ENCODE assay signal across 8 cellular contexts in the genomic region with DNA sequence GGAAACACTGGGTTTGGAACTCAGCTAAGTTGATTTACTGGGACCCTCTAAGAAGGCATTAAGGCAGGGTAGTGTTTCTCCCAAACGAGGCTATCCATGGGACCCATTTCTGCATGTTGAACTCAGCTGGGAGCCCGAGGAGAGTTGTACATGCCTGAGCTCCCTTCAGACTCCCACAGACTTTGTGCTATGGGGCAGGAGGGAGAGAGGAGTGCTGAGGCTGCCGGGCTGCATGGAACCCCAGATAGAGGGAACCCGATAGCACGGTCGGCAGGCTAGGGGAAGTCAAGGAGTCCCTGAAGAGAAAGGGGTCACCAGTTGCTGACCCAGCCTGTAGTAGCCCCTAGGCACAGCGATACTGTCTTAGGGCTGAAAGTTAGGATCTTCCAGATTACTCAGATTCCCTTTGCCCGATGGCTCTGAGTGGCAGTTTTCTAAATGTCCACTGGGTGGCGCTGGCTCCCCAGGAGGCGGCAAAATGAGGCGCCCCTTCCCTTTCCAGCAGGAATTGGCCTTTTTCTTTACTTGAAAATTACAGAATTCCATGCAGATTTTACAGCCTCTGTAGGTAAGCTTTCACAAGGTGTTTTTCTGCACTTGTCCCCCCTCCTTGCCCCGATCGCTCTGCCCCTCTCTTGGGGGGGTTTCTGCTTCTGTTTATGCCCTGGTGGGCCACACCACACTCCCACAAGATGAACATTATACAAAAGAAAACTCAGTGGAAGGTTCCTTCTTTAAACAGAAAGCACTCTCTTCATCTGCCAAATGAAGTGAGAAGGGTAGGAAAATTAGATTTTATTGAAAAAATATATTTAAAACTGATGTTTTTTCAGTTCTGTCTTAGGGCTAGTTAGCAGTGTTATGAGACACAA. TPM values are rescaled to one million over a fixed set of nuclear protein-coding genes. Genes with fewer than 3 reads are reported as not detected.
DNase-seq lines count a peak whose midpoint lies in the region; FAIRE-seq and TF ChIP-seq lines count a peak whose summit lies in the region.

No MANE protein-coding gene starts in this region.

- H3K4me3 ChIP-seq in vagina: no peak overlapping the region

- H3K4me1 Mint-ChIP-seq in Calu3 (ENCODE audit: low read depth, unreplicated experiment): peaks cover 24% of the 10 kb centered on the region
- H3K4me1 Mint-ChIP-seq in activated naive CD4-positive, alpha-beta T cell treated with anti-CD3 and anti-CD28 coated beads, Interleukin-2, amount 50 U/mL, for 24 hours: peaks cover 51% of the 10 kb centered on the region

- no peaks in the 10 kb centered on the region for H3K27me3 ChIP-seq in vagina

- BruUV-seq in Calu3 (replicated peaks; lab: Mats Ljungman, UMichigan): no TSS peak

- peak overlapping the region; percentile 58 for H3K27ac ChIP-seq in vagina

- no peaks in the 10 kb centered on the region for H3K9me3 ChIP-seq in vagina

- intact Hi-C loops in Calu3 (cut with micrococcal nuclease; ENCODE audit: unreplicated experiment) (loop anchor here (1.0 to 10.0 kb wide), 3 partner anchors 68 to 189 kb away; no protein-coding TSS in a partner anchor), head of caudate nucleus (cut with DNase I) (loop anchor here (5.0 kb wide), 1 partner anchor 188 kb away; no protein-coding TSS in a partner anchor), vagina (cut with DNase I) (no loop called here)

- H3K9me3 Mint-ChIP-seq in Calu3 (ENCODE audit: low read depth, unreplicated experiment): no peaks in the 10 kb centered on the region
- H3K9me3 Mint-ChIP-seq in activated naive CD4-positive, alpha-beta T cell treated with anti-CD3 and anti-CD28 coated beads, Interleukin-2, amount 50 U/mL, for 24 hours: no peaks in the 10 kb centered on the region

- H3K4me1 ChIP-seq in vagina: peaks cover 17% of the 10 kb centered on the region

- FAIRE-seq in HTR-8/SVneo (lab: Jason Lieb, UNC): no peak

- H3K36me3 ChIP-seq in vagina: peaks cover 0 to 12% of the 10 kb centered on the region in 2 donors

- no peak for TF ChIP-seq POLR2A in vagina (IDR thresholded peaks at IDR 0.05)

- no peak overlapping the region for H3K4me3 Mint-ChIP-seq in Calu3 (ENCODE audit: low read depth, unreplicated experiment)
- H3K4me3 Mint-ChIP-seq in activated naive CD4-positive, alpha-beta T cell treated with anti-CD3 and anti-CD28 coated beads, Interleukin-2, amount 50 U/mL, for 24 hours: no peak overlapping the region

- H3K27ac Mint-ChIP-seq in Calu3 (ENCODE audit: unreplicated experiment): peak overlapping the region; percentile 24
- H3K27ac Mint-ChIP-seq in activated naive CD4-positive, alpha-beta T cell treated with anti-CD3 and anti-CD28 coated beads, Interleukin-2, amount 50 U/mL, for 24 hours: peak overlapping the region; percentile 88

- CTCF ChIA-PET in Calu3 (lab: Charles Lee): interaction anchor here (0.5 to 0.9 kb wide), 3 partner anchors 17 to 49 kb away, joined by 3 to 7 read pairs (median 7); no protein-coding TSS in a partner anchor

- TF ChIP-seq CTCF in Calu3 (IDR thresholded peaks at IDR 0.05; ENCODE audit: unreplicated experiment): peak; percentile 82
- peak; percentile 65 to 83 (median 82) for TF ChIP-seq CTCF in vagina (IDR thresholded peaks at IDR 0.05)

- peak; percentile 74 for DNase-seq in Calu3
- peak; percentile 61 for DNase-seq in HTR-8/SVneo (ENCODE audit: insufficient read length, low spot score)
- peak; percentile 28 for DNase-seq in SK-N-DZ (ENCODE audit: low spot score)
- DNase-seq in head of caudate nucleus: peak in 41 of 42 donors; percentile 37 to 89 (median 72)
- DNase-seq in pons (ENCODE audit: low spot score): peak; percentile 48
- no peak for DNase-seq in vagina (ENCODE audit: extremely low spot score in 2 of 2)
- DNase-seq in H4 (ENCODE audit: low spot score): no peak

- peaks cover 25% of the 10 kb centered on the region for H3K36me3 Mint-ChIP-seq in Calu3 (ENCODE audit: insufficient read depth, unreplicated experiment)
- peaks cover 6% of the 10 kb centered on the region for H3K36me3 Mint-ChIP-seq in activated naive CD4-positive, alpha-beta T cell treated with anti-CD3 and anti-CD28 coated beads, Interleukin-2, amount 50 U/mL, for 24 hours

- no peaks in the 10 kb centered on the region for H3K27me3 Mint-ChIP-seq in Calu3 (ENCODE audit: unreplicated experiment)
- H3K27me3 Mint-ChIP-seq in activated naive CD4-positive, alpha-beta T cell treated with anti-CD3 and anti-CD28 coated beads, Interleukin-2, amount 50 U/mL, for 24 hours: no peaks in the 10 kb centered on the region

RNA-seq across cellular contexts. Expression of a gene that starts 17.8 kb away (rescaled TPM):
- total RNA-seq in Calu3 (2022) (43.0 and 47.5 TPM in 2 replicates), vagina (41.7 TPM)
- polyA plus RNA-seq in SK-N-DZ (2014; cell fraction: cytosol; rRNA removed): 53.1 and 63.8 TPM in 2 replicates
- 26.3 and 35.6 TPM in 2 replicates for polyA plus RNA-seq in SK-N-DZ (2014; cell fraction: nucleus; rRNA removed)
- 119 and 152 TPM in 2 replicates for total RNA-seq in H4 (2014; rRNA removed; shearing (Covaris generic))

RNA-seq across cellular contexts. Expression of a gene that starts 44.7 kb away (rescaled TPM):
- total RNA-seq in Calu3 (2022): 34.1 and 54.0 TPM in 2 replicates
- 10.3 and 10.5 TPM in 2 replicates for polyA plus RNA-seq in SK-N-DZ (2014; cell fraction: cytosol; rRNA removed)
- polyA plus RNA-seq in SK-N-DZ (2014; cell fraction: nucleus; rRNA removed): 5.2 and 14.6 TPM in 2 replicates
- total RNA-seq in vagina: 25.8 TPM
- 17.8 and 18.9 TPM in 2 replicates for total RNA-seq in H4 (2014; rRNA removed; shearing (Covaris generic))

Comparison
In these comparisons a context has a peak if more than half of its experiments do, and no peak if none do; other contexts are left out.
1. DNase-seq: peak in Calu3 (single experiment), HTR-8/SVneo (single experiment), SK-N-DZ (single experiment), head of caudate nucleus (41 of 42) and pons (single experiment); none in vagina (0 of 2) and H4 (single experiment).